8 cellular contexts compared by ENCODE assay signal in genomic region chr17:7219812-7220592, GRCh38.
A peak's percentile ranks its signal among the peaks of the same experiment; 100 is the strongest.
DNase-seq lines count a peak whose midpoint lies in the region; ATAC-seq lines count a peak whose summit lies in the region.

ACADVL (plus strand) TSS chr17:7219938; CDS start chr17:7219985, 47 bp downstream.
DLG4 (minus strand) TSS chr17:7219836.

- DNase-seq in DMS 273 (lab: John Stamatoyannopoulos, UW; ENCODE audit: unreplicated experiment) (peak; percentile 84), DMS 273 treated with DMSO at 0.1 percent for 48 hours (lab: John Stamatoyannopoulos, UW) (no peak), NCI-H82 treated with DMSO at 0.1 percent for 48 hours (lab: John Stamatoyannopoulos, UW; ENCODE audit: unreplicated experiment) (peak; percentile 60), medulla oblongata (ENCODE audit: extremely low spot score) (peak; percentile 90)
- peak; percentile 54 to 65 for DNase-seq in activated CD8-positive, alpha-beta memory T cell treated with anti-CD3 and anti-CD28 coated beads for 4 hours (ENCODE audit: low read depth in 2 of 2)
- DNase-seq in effector memory CD4-positive, alpha-beta T cell = peak; percentile 61 to 67 (median 63)
- peak; percentile 60 for DNase-seq in stimulated activated CD8-positive, alpha-beta memory T cell treated with anti-CD3 and anti-CD28 coated beads, Interleukin-12 subunit alpha, Interleukin-12 subunit beta, amount 100 ng/mL, for 1 hour (ENCODE audit: low read depth)

- H3K27me3 ChIP-seq in effector memory CD4-positive, alpha-beta T cell (replicated peaks; ENCODE audit: control insufficient read depth, insufficient read depth, low read length, poor library complexity, severe bottlenecking) = no peaks in the 10 kb centered on the region

- H3K9me3 ChIP-seq in effector memory CD4-positive, alpha-beta T cell (ENCODE audit: control insufficient read depth, low read length) = no peaks in the 10 kb centered on the region

- H3K4me1 ChIP-seq in effector memory CD4-positive, alpha-beta T cell (ENCODE audit: control insufficient read depth, insufficient read depth, low read length, poor library complexity, severe bottlenecking) = peaks cover 33% of the 10 kb centered on the region

- peak; percentile 55 for ATAC-seq in HG02973 (IDR thresholded peaks at IDR 0.05; ENCODE audit: unreplicated experiment)

- H3K27ac ChIP-seq in effector memory CD4-positive, alpha-beta T cell (ENCODE audit: insufficient read depth, low read length, poor library complexity, severe bottlenecking) = peak within 1 kb of the TSS; percentile 83

- H3K4me3 ChIP-seq in effector memory CD4-positive, alpha-beta T cell (ENCODE audit: insufficient read depth, low read depth, low read length, poor library complexity, severe bottlenecking) = peak within 1 kb of the TSS; percentile 91

- H3K36me3 ChIP-seq in effector memory CD4-positive, alpha-beta T cell (ENCODE audit: control insufficient read depth, insufficient read depth, low read length) = peaks cover 27% of the 10 kb centered on the region
